1 cellular context compared by ENCODE assay signal in genomic region chr3:12841085-12841969, GRCh38.
TF ChIP-seq lines count a peak whose summit lies in the region.

RPL32 (minus strand) TSS chr3:12841565; CDS start chr3:12840237, 1,328 bp downstream.

TF ChIP-seq in K562, 482 proteins besides CTCF, POLR2A, EP300 and RAD21 (continued from another document and continues in another):
- TF ChIP-seq C11orf30 (IDR thresholded peaks at IDR 0.05; ENCODE audit: low read depth) (peak; percentile 53), ZKSCAN1 (IDR thresholded peaks at IDR 0.05; ENCODE audit: low read depth, low read length) (0 out of 2 replicates have a peak, but pooled peaks have one; percentile 50), HOXB6 (CRISPR knock-in tag; IDR thresholded peaks at IDR 0.05; ENCODE audit: borderline replicate concordance) (no peak), POLR2G (IDR thresholded peaks at IDR 0.05; ENCODE audit: low read depth, low read length) (peak; percentile 97), MYNN (IDR thresholded peaks at IDR 0.05) (no peak), MYNN (CRISPR knock-in tag; IDR thresholded peaks at IDR 0.05) (no peak), TEAD1 (CRISPR knock-in tag; IDR thresholded peaks at IDR 0.05) (peak; percentile 91; a peak in 3 of 4 replicates), ZFX (CRISPR knock-in tag; IDR thresholded peaks at IDR 0.05) (peak; percentile 75), MTA1 (IDR thresholded peaks at IDR 0.05; ENCODE audit: borderline replicate concordance) (no peak), ATF7 (IDR thresholded peaks at IDR 0.05) (peak; percentile 90), RFX7 (CRISPR knock-in tag; IDR thresholded peaks at IDR 0.05) (no peak), KHSRP (IDR thresholded peaks at IDR 0.05) (no peak), FUS (optimal IDR thresholded peaks at IDR 0.05; ENCODE audit: low read depth, low read length) (no peak), HDAC8 (tag; IDR thresholded peaks at IDR 0.05) (no peak), BRD9 (IDR thresholded peaks at IDR 0.05; ENCODE audit: low read depth, partially characterized antibody) (peak; percentile 100), IRF1 (CRISPR knock-in tag; IDR thresholded peaks at IDR 0.05; ENCODE audit: borderline replicate concordance) (no peak), NR2C1 (IDR thresholded peaks at IDR 0.05) (peak; percentile 99), NR2C1 (tag; IDR thresholded peaks at IDR 0.05) (peak; percentile 100), SP1 (CRISPR knock-in tag; IDR thresholded peaks at IDR 0.05) (peak; percentile 46), BRF2 (IDR thresholded peaks at IDR 0.05; ENCODE audit: borderline replicate concordance, insufficient read depth, insufficient read length) (no peak), TGIF2 (CRISPR knock-in tag; IDR thresholded peaks at IDR 0.05) (peak; percentile 11; the same call in 1 of the 2 replicates), ZNF445 (CRISPR knock-in tag; IDR thresholded peaks at IDR 0.05; ENCODE audit: low read depth) (no peak), CBFB (CRISPR knock-in tag; IDR thresholded peaks at IDR 0.05) (no peak), ATF1 (CRISPR knock-in tag; IDR thresholded peaks at IDR 0.05) (no peak), ATF1 (tag; IDR thresholded peaks at IDR 0.05) (peak; percentile 91), GTF2F1 (IDR thresholded peaks at IDR 0.05; ENCODE audit: low read depth, low read length) (peak; percentile 93; the same call in 1 of the 2 replicates), CC2D1A (IDR thresholded peaks at IDR 0.05) (0 out of 2 replicates have a peak, but pooled peaks have one; percentile 48), ZNF778 (CRISPR knock-in tag; IDR thresholded peaks at IDR 0.05) (no peak), STAG1 (CRISPR knock-in tag; IDR thresholded peaks at IDR 0.05; ENCODE audit: borderline replicate concordance) (no peak), JUNB (CRISPR knock-in tag; conservative IDR thresholded peaks at IDR 0.05) (no peak), ZBED1 (IDR thresholded peaks at IDR 0.05) (0 out of 2 replicates have a peak, but pooled peaks have one; percentile 79), IFI16 (CRISPR knock-in tag; IDR thresholded peaks at IDR 0.05) (no peak), HMG20B (CRISPR knock-in tag; IDR thresholded peaks at IDR 0.05) (no peak), ZNF780A (CRISPR knock-in tag; IDR thresholded peaks at IDR 0.05) (no peak), MAFG (tag; conservative IDR thresholded peaks at IDR 0.05) (no peak), BRCA1 (IDR thresholded peaks at IDR 0.05) (no peak), BRCA1 (CRISPR knock-in tag; IDR thresholded peaks at IDR 0.05) (peak; percentile 76; the same call in 1 of the 2 replicates), KLF13 (tag; IDR thresholded peaks at IDR 0.05; ENCODE audit: borderline replicate concordance, low read depth) (peak; percentile 41; the same call in 1 of the 2 replicates), ATF6 (CRISPR knock-in tag; IDR thresholded peaks at IDR 0.05) (peak; percentile 69; the same call in 1 of the 2 replicates), ZNF561 (CRISPR knock-in tag; conservative IDR thresholded peaks at IDR 0.05) (no peak), SETDB1 (IDR thresholded peaks at IDR 0.05; ENCODE audit: low read length) (no peak), SRSF1 (IDR thresholded peaks at IDR 0.05; ENCODE audit: low read depth, low read length) (peak; percentile 41; the same call in 1 of the 2 replicates), GTF2A2 (tag; IDR thresholded peaks at IDR 0.05) (peak; percentile 77), HSF4 (CRISPR knock-in tag; IDR thresholded peaks at IDR 0.05; ENCODE audit: borderline replicate concordance) (no peak), GATA2 (CRISPR knock-in tag; IDR thresholded peaks at IDR 0.05) (no peak), TRIM24 (IDR thresholded peaks at IDR 0.05) (peak in 1 of 2 experiments; percentile 31; a peak in 1 of 4 replicates), ZFP30 (CRISPR knock-in tag; IDR thresholded peaks at IDR 0.05; ENCODE audit: borderline replicate concordance) (no peak)
- TF ChIP-seq, protein P1, sequence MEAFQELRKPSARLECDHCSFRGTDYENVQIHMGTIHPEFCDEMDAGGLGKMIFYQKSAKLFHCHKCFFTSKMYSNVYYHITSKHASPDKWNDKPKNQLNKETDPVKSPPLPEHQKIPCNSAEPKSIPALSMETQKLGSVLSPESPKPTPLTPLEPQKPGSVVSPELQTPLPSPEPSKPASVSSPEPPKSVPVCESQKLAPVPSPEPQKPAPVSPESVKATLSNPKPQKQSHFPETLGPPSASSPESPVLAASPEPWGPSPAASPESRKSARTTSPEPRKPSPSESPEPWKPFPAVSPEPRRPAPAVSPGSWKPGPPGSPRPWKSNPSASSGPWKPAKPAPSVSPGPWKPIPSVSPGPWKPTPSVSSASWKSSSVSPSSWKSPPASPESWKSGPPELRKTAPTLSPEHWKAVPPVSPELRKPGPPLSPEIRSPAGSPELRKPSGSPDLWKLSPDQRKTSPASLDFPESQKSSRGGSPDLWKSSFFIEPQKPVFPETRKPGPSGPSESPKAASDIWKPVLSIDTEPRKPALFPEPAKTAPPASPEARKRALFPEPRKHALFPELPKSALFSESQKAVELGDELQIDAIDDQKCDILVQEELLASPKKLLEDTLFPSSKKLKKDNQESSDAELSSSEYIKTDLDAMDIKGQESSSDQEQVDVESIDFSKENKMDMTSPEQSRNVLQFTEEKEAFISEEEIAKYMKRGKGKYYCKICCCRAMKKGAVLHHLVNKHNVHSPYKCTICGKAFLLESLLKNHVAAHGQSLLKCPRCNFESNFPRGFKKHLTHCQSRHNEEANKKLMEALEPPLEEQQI (IDR thresholded peaks at IDR 0.05), result peak; percentile 69; the same call in 1 of the 2 replicates
- TF ChIP-seq, protein P2, sequence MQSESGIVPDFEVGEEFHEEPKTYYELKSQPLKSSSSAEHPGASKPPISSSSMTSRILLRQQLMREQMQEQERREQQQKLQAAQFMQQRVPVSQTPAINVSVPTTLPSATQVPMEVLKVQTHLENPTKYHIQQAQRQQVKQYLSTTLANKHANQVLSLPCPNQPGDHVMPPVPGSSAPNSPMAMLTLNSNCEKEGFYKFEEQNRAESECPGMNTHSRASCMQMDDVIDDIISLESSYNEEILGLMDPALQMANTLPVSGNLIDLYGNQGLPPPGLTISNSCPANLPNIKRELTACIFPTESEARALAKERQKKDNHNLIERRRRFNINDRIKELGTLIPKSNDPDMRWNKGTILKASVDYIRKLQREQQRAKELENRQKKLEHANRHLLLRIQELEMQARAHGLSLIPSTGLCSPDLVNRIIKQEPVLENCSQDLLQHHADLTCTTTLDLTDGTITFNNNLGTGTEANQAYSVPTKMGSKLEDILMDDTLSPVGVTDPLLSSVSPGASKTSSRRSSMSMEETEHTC (IDR thresholded peaks at IDR 0.05), result no peak
- TF ChIP-seq, protein P3, sequence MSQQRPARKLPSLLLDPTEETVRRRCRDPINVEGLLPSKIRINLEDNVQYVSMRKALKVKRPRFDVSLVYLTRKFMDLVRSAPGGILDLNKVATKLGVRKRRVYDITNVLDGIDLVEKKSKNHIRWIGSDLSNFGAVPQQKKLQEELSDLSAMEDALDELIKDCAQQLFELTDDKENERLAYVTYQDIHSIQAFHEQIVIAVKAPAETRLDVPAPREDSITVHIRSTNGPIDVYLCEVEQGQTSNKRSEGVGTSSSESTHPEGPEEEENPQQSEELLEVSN (IDR thresholded peaks at IDR 0.05; ENCODE audit: borderline replicate concordance in 1 of 2, extremely low read depth in 1 of 2, insufficient read depth in 1 of 2, insufficient read length in 1 of 2, low read depth in 1 of 2, low read length in 1 of 2, poor library complexity in 1 of 2, severe bottlenecking in 1 of 2), result peak in 1 of 2 experiments; percentile 9
- TF ChIP-seq, protein P4, sequence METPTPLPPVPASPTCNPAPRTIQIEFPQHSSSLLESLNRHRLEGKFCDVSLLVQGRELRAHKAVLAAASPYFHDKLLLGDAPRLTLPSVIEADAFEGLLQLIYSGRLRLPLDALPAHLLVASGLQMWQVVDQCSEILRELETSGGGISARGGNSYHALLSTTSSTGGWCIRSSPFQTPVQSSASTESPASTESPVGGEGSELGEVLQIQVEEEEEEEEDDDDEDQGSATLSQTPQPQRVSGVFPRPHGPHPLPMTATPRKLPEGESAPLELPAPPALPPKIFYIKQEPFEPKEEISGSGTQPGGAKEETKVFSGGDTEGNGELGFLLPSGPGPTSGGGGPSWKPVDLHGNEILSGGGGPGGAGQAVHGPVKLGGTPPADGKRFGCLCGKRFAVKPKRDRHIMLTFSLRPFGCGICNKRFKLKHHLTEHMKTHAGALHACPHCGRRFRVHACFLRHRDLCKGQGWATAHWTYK (CRISPR knock-in tag; IDR thresholded peaks at IDR 0.05), result peak; percentile 75; the same call in 1 of the 2 replicates
- TF ChIP-seq, protein P5, sequence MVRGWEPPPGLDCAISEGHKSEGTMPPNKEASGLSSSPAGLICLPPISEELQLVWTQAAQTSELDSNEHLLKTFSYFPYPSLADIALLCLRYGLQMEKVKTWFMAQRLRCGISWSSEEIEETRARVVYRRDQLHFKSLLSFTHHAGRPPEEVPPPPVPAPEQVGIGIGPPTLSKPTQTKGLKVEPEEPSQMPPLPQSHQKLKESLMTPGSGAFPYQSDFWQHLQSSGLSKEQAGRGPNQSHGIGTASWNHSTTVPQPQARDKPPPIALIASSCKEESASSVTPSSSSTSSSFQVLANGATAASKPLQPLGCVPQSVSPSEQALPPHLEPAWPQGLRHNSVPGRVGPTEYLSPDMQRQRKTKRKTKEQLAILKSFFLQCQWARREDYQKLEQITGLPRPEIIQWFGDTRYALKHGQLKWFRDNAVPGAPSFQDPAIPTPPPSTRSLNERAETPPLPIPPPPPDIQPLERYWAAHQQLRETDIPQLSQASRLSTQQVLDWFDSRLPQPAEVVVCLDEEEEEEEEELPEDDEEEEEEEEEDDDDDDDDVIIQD (CRISPR knock-in tag; IDR thresholded peaks at IDR 0.05), result no peak
- TF ChIP-seq, protein P6, sequence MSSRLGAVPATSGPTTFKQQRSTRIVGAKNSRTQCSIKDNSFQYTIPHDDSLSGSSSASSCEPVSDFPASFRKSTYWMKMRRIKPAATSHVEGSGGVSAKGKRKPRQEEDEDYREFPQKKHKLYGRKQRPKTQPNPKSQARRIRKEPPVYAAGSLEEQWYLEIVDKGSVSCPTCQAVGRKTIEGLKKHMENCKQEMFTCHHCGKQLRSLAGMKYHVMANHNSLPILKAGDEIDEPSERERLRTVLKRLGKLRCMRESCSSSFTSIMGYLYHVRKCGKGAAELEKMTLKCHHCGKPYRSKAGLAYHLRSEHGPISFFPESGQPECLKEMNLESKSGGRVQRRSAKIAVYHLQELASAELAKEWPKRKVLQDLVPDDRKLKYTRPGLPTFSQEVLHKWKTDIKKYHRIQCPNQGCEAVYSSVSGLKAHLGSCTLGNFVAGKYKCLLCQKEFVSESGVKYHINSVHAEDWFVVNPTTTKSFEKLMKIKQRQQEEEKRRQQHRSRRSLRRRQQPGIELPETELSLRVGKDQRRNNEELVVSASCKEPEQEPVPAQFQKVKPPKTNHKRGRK (tag; IDR thresholded peaks at IDR 0.05), result no peak
- TF ChIP-seq, protein P7, sequence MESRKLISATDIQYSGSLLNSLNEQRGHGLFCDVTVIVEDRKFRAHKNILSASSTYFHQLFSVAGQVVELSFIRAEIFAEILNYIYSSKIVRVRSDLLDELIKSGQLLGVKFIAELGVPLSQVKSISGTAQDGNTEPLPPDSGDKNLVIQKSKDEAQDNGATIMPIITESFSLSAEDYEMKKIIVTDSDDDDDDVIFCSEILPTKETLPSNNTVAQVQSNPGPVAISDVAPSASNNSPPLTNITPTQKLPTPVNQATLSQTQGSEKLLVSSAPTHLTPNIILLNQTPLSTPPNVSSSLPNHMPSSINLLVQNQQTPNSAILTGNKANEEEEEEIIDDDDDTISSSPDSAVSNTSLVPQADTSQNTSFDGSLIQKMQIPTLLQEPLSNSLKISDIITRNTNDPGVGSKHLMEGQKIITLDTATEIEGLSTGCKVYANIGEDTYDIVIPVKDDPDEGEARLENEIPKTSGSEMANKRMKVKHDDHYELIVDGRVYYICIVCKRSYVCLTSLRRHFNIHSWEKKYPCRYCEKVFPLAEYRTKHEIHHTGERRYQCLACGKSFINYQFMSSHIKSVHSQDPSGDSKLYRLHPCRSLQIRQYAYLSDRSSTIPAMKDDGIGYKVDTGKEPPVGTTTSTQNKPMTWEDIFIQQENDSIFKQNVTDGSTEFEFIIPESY (CRISPR knock-in tag; IDR thresholded peaks at IDR 0.05), result peak; percentile 17; the same call in 1 of the 2 replicates
- TF ChIP-seq, protein P8, sequence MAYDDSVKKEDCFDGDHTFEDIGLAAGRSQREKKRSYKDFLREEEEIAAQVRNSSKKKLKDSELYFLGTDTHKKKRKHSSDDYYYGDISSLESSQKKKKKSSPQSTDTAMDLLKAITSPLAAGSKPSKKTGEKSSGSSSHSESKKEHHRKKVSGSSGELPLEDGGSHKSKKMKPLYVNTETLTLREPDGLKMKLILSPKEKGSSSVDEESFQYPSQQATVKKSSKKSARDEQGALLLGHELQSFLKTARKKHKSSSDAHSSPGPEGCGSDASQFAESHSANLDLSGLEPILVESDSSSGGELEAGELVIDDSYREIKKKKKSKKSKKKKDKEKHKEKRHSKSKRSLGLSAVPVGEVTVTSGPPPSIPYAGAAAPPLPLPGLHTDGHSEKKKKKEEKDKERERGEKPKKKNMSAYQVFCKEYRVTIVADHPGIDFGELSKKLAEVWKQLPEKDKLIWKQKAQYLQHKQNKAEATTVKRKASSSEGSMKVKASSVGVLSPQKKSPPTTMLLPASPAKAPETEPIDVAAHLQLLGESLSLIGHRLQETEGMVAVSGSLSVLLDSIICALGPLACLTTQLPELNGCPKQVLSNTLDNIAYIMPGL (CRISPR knock-in tag; IDR thresholded peaks at IDR 0.05), result peak; percentile 95
